ENCODE assay signal across 25 cellular contexts in the genomic region with DNA sequence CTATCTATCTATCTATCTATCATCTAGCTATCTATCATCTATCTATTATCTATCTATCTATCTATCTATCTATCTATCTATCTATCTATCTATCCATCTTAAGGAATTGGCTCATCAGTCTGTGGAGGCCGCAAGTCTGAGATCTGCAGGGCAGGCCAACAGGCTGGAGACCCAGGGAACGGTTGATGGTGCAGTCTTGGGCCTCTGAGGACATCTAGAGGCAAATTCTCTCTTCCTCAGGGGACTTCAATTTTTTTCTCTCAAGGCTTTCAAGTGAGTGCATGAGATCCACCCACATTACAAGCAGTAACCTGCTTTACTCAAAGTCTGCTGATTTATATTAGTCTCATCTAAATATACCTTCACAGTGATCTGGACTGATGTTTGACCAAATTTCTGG.
A peak's percentile ranks its signal among the peaks of the same experiment; 100 is the strongest.
DNase-seq lines count a peak whose midpoint lies in the region; ATAC-seq and TF ChIP-seq lines count a peak whose summit lies in the region.
"Had no signal": no experiment of that assay in that cellular context is flagged by ENCODE, and none has a peak within 500 bp of the region (broad histone marks: within the 10 kb centered on the region; RNA-seq: fewer than 3 reads in every experiment).

No MANE protein-coding gene starts in this region.

- DNase-seq in G401 (ENCODE audit: low spot score) (peak; percentile 19), OCI-LY7 (ENCODE audit: low spot score) (no peak), globus pallidus (ENCODE audit: low spot score) (peak; percentile 1), NCI-H1105 treated with DMSO at 0.1 percent for 48 hours (lab: John Stamatoyannopoulos, UW) (no peak), omental fat pad (ENCODE audit: low spot score) (no peak)
- DNase-seq: activated T-cell treated with anti-CD3 and anti-CD28 coated beads, Interleukin-2, amount 50 U/mL, for 72 hours; BE2C; COR-L47; effector memory CD4-positive, alpha-beta T cell; esophagus squamous epithelium; HFFc6; kidney glomerular epithelial cell; mammary epithelial cell; MM.1S; NCI-H2081; NCI-H510A; PC-3; stimulated activated CD4-positive, alpha-beta T cell treated with anti-CD3 and anti-CD28 coated beads, Interleukin-12 subunit alpha, Interleukin-12 subunit beta, amount 100 ng/mL, for 4 hours; stomach; trophoblast cell had no signal

- intact Hi-C loops in OCI-LY7 (cut with micrococcal nuclease; ENCODE audit: unreplicated experiment), result no loop called here

- no peak for ATAC-seq in GM18502 (IDR thresholded peaks at IDR 0.05; ENCODE audit: poor library complexity, unreplicated experiment)
- ATAC-seq in omental fat pad (ENCODE audit: low FRiP score), result no peak
- ATAC-seq: activated naive CD4-positive, alpha-beta T cell treated with anti-CD3 and anti-CD28 coated beads, Interleukin-2, amount 50 U/mL, for 72 hours; activated T-cell treated with anti-CD3 and anti-CD28 coated beads, Interleukin-2, amount 50 U/mL, for 72 hours; HepG2; PC-3 had no signal

- CTCF ChIA-PET in OCI-LY7 (lab: Charles Lee; ENCODE audit: unreplicated experiment), result no interaction called here

- no peaks in the 10 kb centered on the region for H4K20me1 ChIP-seq in OCI-LY7 (ENCODE audit: insufficient read depth, low read length)

- H3K4me2 ChIP-seq in OCI-LY7 (ENCODE audit: low read length), result no peak overlapping the region

- TF ChIP-seq CTCF in C4-2B (conservative IDR thresholded peaks at IDR 0.05) (peak; percentile 65), OCI-LY7 (conservative IDR thresholded peaks at IDR 0.05; ENCODE audit: low read length) (peak; percentile 30; the same call in 1 of the 2 replicates), omental fat pad (IDR thresholded peaks at IDR 0.05) (no peak)

- no peaks in the 10 kb centered on the region for H3K9me2 ChIP-seq in OCI-LY7 (ENCODE audit: insufficient read depth, low read length)

- no peak overlapping the region for H3K27ac ChIP-seq in C4-2B
- H3K27ac ChIP-seq in OCI-LY7 (ENCODE audit: low read depth, low read length, poor library complexity, severe bottlenecking), result no peak overlapping the region
- H3K27ac ChIP-seq: esophagus squamous epithelium, right atrium auricular region, stomach had no signal

- BruUV-seq in OCI-LY7 (replicated peaks; lab: Mats Ljungman, UMichigan), result no TSS peak

- in situ Hi-C loops in G401 (cut with HindIII; ENCODE audit: low sequenced_read_pairs), result no loop called here

- H3K9me3 ChIP-seq in OCI-LY7 (ENCODE audit: low read length), result no peaks in the 10 kb centered on the region
- H3K9me3 ChIP-seq: BE2C, esophagus squamous epithelium had no signal

- H3K36me3 ChIP-seq in OCI-LY7 (ENCODE audit: insufficient read depth, low read length), result no peaks in the 10 kb centered on the region
- H3K36me3 ChIP-seq: BE2C, esophagus squamous epithelium, right atrium auricular region, stomach had no signal

- POLR2A ChIA-PET in OCI-LY7 (lab: Charles Lee), result interaction anchor here (0.6 kb wide), 1 partner anchor 279 kb away, joined by 3 read pairs; no protein-coding TSS in a partner anchor

- no peak overlapping the region for H3K4me3 ChIP-seq in OCI-LY7 (ENCODE audit: low read depth, low read length, poor library complexity, severe bottlenecking)
- H3K4me3 ChIP-seq: esophagus squamous epithelium, right atrium auricular region, stomach had no signal

- H3K79me2 ChIP-seq in OCI-LY7 (ENCODE audit: insufficient read depth, low read depth, low read length), result no peaks in the 10 kb centered on the region

- no peaks in the 10 kb centered on the region for H3K4me1 ChIP-seq in OCI-LY7 (ENCODE audit: insufficient read depth, low read length, poor library complexity, severe bottlenecking)
- H3K4me1 ChIP-seq: BE2C, esophagus squamous epithelium, right atrium auricular region, stomach had no signal

- H2AFZ ChIP-seq in OCI-LY7 (ENCODE audit: low read length), result no peak overlapping the region

Comparison
In these comparisons a context has a peak if more than half of its experiments do, and no peak if none do; other contexts are left out.
1. CTCF ChIP-seq: peak in C4-2B (single experiment) and OCI-LY7 (single experiment); none in omental fat pad (0 of 3).
2. DNase-seq: peak in G401 (single experiment) and globus pallidus (single experiment); none in OCI-LY7 (single experiment), NCI-H1105 treated with DMSO at 0.1 percent for 48 hours (single experiment) and omental fat pad (single experiment).